ENCODE assay signal across 8 cellular contexts in the genomic region with DNA sequence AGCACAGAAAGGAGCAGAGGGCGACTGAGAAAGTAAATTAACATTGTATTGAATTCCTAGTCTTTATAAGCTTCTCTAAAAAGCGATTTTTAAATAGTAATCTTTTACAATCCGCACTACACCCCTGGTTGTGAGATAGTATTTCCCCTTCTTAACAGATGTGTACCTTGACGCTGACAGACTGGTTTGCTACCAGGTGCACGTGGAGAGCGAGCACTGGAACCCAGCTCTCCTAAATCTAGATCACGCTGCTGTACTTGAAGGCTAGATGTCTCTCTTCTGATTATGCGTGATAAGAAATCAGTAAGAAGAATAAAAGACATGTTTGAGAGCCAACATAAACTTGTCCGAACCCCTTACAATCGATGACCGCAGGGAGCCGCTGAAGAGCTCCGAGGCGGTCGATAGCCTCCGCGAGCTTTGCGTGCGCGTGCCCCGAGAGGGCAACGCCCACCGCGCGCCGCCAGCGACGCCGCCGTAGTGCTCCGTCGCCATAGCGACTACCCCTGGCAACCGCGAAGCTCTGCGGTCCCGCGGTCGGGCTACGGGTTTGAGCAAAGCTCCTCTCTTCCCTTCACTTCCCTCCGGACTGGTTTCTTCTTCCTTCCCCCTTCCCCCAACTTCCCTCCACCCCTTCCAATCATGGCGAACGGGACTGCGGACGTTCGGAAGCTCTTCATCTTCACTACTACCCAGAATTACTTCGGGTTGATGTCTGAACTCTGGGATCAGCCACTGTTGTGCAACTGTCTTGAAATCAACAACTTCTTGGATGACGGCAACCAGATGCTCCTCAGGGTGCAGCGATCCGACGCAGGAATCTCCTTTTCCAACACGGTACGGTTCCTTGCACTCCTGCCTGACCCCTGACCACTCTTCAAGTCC. TPM values are rescaled to one million over a fixed set of nuclear protein-coding genes. Genes with fewer than 3 reads are reported as not detected.
DNase-seq lines count a peak whose midpoint lies in the region; ATAC-seq and TF ChIP-seq lines count a peak whose summit lies in the region.

A gene with protein sequence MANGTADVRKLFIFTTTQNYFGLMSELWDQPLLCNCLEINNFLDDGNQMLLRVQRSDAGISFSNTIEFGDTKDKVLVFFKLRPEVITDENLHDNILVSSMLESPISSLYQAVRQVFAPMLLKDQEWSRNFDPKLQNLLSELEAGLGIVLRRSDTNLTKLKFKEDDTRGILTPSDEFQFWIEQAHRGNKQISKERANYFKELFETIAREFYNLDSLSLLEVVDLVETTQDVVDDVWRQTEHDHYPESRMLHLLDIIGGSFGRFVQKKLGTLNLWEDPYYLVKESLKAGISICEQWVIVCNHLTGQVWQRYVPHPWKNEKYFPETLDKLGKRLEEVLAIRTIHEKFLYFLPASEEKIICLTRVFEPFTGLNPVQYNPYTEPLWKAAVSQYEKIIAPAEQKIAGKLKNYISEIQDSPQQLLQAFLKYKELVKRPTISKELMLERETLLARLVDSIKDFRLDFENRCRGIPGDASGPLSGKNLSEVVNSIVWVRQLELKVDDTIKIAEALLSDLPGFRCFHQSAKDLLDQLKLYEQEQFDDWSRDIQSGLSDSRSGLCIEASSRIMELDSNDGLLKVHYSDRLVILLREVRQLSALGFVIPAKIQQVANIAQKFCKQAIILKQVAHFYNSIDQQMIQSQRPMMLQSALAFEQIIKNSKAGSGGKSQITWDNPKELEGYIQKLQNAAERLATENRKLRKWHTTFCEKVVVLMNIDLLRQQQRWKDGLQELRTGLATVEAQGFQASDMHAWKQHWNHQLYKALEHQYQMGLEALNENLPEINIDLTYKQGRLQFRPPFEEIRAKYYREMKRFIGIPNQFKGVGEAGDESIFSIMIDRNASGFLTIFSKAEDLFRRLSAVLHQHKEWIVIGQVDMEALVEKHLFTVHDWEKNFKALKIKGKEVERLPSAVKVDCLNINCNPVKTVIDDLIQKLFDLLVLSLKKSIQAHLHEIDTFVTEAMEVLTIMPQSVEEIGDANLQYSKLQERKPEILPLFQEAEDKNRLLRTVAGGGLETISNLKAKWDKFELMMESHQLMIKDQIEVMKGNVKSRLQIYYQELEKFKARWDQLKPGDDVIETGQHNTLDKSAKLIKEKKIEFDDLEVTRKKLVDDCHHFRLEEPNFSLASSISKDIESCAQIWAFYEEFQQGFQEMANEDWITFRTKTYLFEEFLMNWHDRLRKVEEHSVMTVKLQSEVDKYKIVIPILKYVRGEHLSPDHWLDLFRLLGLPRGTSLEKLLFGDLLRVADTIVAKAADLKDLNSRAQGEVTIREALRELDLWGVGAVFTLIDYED (N-terminal part only) (plus strand): TSS at position 494 of the 885 bp plus-strand sequence. CDS start 149 bp downstream, at position 643.

- H3K27ac ChIP-seq in lung (ENCODE audit: low read depth in 1 of 2, low read length in 1 of 2): peak within 1 kb of the TSS; percentile 57 to 87

- peak; percentile 6 for TF ChIP-seq CTCF in lung (IDR thresholded peaks at IDR 0.05; ENCODE audit: control extremely low read depth, extremely low read depth)

- peaks cover 0 to 2% of the 10 kb centered on the region in 2 donors for H3K4me1 ChIP-seq in lung (ENCODE audit: control insufficient read depth in 2 of 2, insufficient read depth in 2 of 2, low read length in 2 of 2)

- peak within 1 kb of the TSS; percentile 58 for H3K4me3 ChIP-seq in lung

- no peaks in the 10 kb centered on the region for H3K27me3 ChIP-seq in lung (ENCODE audit: control insufficient read depth, insufficient read depth)

- DNase-seq in C1 segment of cervical spinal cord (lab: John Stamatoyannopoulos, UW): peak; percentile 9 to 83 (median 68)
- DNase-seq in NCI-H748 (lab: John Stamatoyannopoulos, UW; ENCODE audit: unreplicated experiment): peak; percentile 92
- peak; percentile 77 to 80 for DNase-seq in activated CD4-positive, alpha-beta T cell treated with anti-CD3 and anti-CD28 coated beads, Interleukin-2, amount 50 U/mL, for 4 hours
- peak; percentile 93 for DNase-seq in ecto neural progenitor cell (ENCODE audit: low spot score)
- peak; percentile 89 for DNase-seq in lung (ENCODE audit: low spot score)
- DNase-seq in stimulated activated CD4-positive, alpha-beta T cell treated with anti-CD3 and anti-CD28 coated beads, TNF-alpha, amount 100 ng/mL, for 1 hour (ENCODE audit: low read depth in 3 of 3, low spot score in 1 of 3): peak; percentile 58 to 77 (median 76)

- WGBS in lung, 2 donors: 1% methylated on average over 53 of the region's 53 CpGs

- no peaks in the 10 kb centered on the region for H3K9me3 ChIP-seq in lung (ENCODE audit: control insufficient read depth in 2 of 2, insufficient read depth in 1 of 2, low read length in 1 of 2)

- H3K36me3 ChIP-seq in lung (ENCODE audit: control insufficient read depth in 2 of 2, insufficient read depth in 2 of 2, low read length in 2 of 2): no peaks in the 10 kb centered on the region

- ATAC-seq in GM19351 (IDR thresholded peaks at IDR 0.05; ENCODE audit: unreplicated experiment) (peak; percentile 99), HG03469 (IDR thresholded peaks at IDR 0.05; ENCODE audit: unreplicated experiment) (peak; percentile 99), lung (ENCODE audit: insufficient read depth, low FRiP score) (peak; percentile 99)

RNA-seq across cellular contexts. Expression of the gene that starts here (rescaled TPM):
- 100 to 1,000 TPM in 1 of 2 donors, 10 to 100 TPM in 1; 27.7 to 102 TPM for total RNA-seq in lung
- 10 to 100 TPM in 1 of 2 donors, 1 to 10 TPM in 1; 6.4 to 19.7 TPM for polyA plus RNA-seq in lung

Comparison
In these comparisons a context has a peak if more than half of its experiments do, and no peak if none do; other contexts are left out.
1. Peak in every context shown above with its lines: DNase-seq, ATAC-seq, H3K4me3 ChIP-seq and H3K27ac ChIP-seq.